ENCODE assay signal across 8 cellular contexts in the genomic region with DNA sequence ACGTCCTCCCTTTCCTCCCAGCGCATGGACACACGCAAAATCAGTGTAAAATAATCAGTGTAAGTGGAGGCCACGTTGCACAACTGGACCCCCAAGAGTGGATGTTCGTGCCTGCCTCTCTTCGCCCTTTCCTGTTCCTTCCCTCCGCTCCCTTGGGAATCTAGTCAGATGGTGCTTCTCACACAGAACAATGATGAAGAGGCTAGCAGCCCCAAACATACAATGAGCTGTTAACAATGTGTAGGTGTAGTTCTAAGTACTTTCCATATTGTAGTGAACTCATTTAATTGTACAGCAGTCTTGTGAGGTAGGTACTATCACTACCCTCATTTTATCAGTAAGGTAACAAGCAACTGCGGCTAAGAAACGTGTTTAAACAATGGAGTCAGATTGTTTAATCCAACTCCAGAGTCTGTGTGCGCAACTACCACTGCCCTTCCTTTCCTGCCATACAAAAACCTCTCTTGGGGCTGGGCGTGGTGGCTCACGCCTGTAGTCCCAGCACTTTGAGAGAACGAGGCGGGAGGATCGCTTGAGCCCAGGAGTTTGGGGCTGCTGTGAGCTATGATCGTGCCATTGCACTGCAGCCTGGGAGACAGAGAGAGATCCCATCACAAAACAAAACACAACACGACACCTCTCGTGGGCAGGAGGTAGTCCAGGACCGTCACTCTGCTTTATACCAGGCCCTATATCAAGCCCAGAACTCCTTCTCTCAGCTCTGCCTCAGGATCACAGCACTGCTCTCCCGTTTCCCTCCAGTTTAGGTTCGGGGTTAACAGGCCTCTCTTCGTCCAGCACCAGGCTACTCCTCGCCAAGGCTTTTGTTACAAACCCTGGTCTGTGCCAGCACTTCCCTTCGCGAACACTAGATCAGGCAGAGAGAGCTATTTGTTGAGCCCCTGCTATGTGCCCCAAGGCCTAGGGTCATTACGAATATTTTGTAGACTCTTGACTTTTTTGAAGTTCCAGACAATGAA. TPM values are rescaled to one million over a fixed set of nuclear protein-coding genes. Genes with fewer than 3 reads are reported as not detected.
A peak's percentile ranks its signal among the peaks of the same experiment; 100 is the strongest.
DNase-seq lines count a peak whose midpoint lies in the region; ATAC-seq, FAIRE-seq and TF ChIP-seq lines count a peak whose summit lies in the region.

No MANE protein-coding gene starts in this region.

- peaks cover 3% of the 10 kb centered on the region for H3K9me1 ChIP-seq in keratinocyte (ENCODE audit: control insufficient read depth, extremely low read depth, insufficient read depth, low read length)

- in situ Hi-C loops in brain microvascular endothelial cell (cut with HindIII; ENCODE audit: low pct_ligation_motif_present, low sequenced_read_pairs) = no loop called here

- H3K4me1 ChIP-seq in keratinocyte (ENCODE audit: control insufficient read depth, extremely low read depth, insufficient read depth, low read length) = peaks cover 13% of the 10 kb centered on the region

- no peaks in the 10 kb centered on the region for H3K9me3 Mint-ChIP-seq in stimulated activated naive B cell treated with anti-CD40 and anti-IgM and Interleukin-4, amounts not matched to agents 10 μg/mL and 1 μg/mL and 100 μg/mL, for 72 hours

- H3K9me3 ChIP-seq in keratinocyte (ENCODE audit: control insufficient read depth, low read depth, low read length) = no peaks in the 10 kb centered on the region

- H3K4me2 ChIP-seq in keratinocyte (ENCODE audit: control insufficient read depth, extremely low read depth, insufficient read depth, low read depth, low read length) = peak overlapping the region; percentile 98

- peak overlapping the region; percentile 40 for H2AFZ ChIP-seq in keratinocyte (ENCODE audit: control insufficient read depth, low read length)

- H3K79me2 ChIP-seq in keratinocyte (ENCODE audit: control insufficient read depth, insufficient read depth, low read length) = peaks cover 25% of the 10 kb centered on the region

- TF ChIP-seq CTCF in NB4 (IDR thresholded peaks at IDR 0.05; ENCODE audit: low read depth, low read length) (no peak), brain microvascular endothelial cell (IDR thresholded peaks at IDR 0.05; ENCODE audit: low read depth, low read length, missing control alignments) (no peak), keratinocyte (optimal IDR thresholded peaks at IDR 0.05 in 1 of 3, IDR thresholded peaks at IDR 0.05 in 1 of 3, conservative IDR thresholded peaks at IDR 0.05 in 1 of 3; ENCODE audit: extremely low read depth in 1 of 3, insufficient read depth in 2 of 3, low read length in 3 of 3) (no peak)

- peak; percentile 77 for DNase-seq in Daoy (ENCODE audit: low read depth)
- peak; percentile 70 for DNase-seq in NB4 (ENCODE audit: low read depth)
- DNase-seq in brain microvascular endothelial cell = peak; percentile 45
- no peak for DNase-seq in keratinocyte (ENCODE audit: low read depth, low spot score)
- no peak for DNase-seq in stimulated activated naive B cell treated with anti-CD40 and anti-IgM and Interleukin-4, amounts not matched to agents 10 μg/mL and 1 μg/mL and 100 μg/mL, for 72 hours
- DNase-seq in stimulated activated CD8-positive, alpha-beta memory T cell treated with anti-CD3 and anti-CD28 coated beads, Interleukin-4, amount 100 ng/mL, for 48 hours = no peak
- no peak for DNase-seq in stimulated activated CD4-positive, alpha-beta T cell treated with anti-CD3 and anti-CD28 coated beads, Interleukin-2, amount 100 ng/mL, for 48 hours

- H3K36me3 Mint-ChIP-seq in stimulated activated naive B cell treated with anti-CD40 and anti-IgM and Interleukin-4, amounts not matched to agents 10 μg/mL and 1 μg/mL and 100 μg/mL, for 72 hours = peaks cover 2 to 4% of the 10 kb centered on the region in 2 donors

- peaks cover 4 to 7% of the 10 kb centered on the region in 2 donors for H3K4me1 Mint-ChIP-seq in stimulated activated naive B cell treated with anti-CD40 and anti-IgM and Interleukin-4, amounts not matched to agents 10 μg/mL and 1 μg/mL and 100 μg/mL, for 72 hours

- peaks cover 20 to 40% of the 10 kb centered on the region in 2 donors for H3K27me3 Mint-ChIP-seq in stimulated activated naive B cell treated with anti-CD40 and anti-IgM and Interleukin-4, amounts not matched to agents 10 μg/mL and 1 μg/mL and 100 μg/mL, for 72 hours

- peak overlapping the region; percentile 81 for H3K9ac ChIP-seq in keratinocyte (ENCODE audit: control insufficient read depth, extremely low read depth, insufficient read depth, low read length)

- no peaks in the 10 kb centered on the region for H4K20me1 ChIP-seq in keratinocyte (ENCODE audit: control insufficient read depth, extremely low read depth, insufficient read depth, low read length)

- no peak for ATAC-seq in stimulated activated naive B cell treated with anti-CD40 and anti-IgM and Interleukin-4, amounts not matched to agents 10 μg/mL and 1 μg/mL and 100 μg/mL, for 72 hours (replicated peaks)
- no peak for ATAC-seq in GM19463 (IDR thresholded peaks at IDR 0.05; ENCODE audit: unreplicated experiment)

- H3K27ac Mint-ChIP-seq in stimulated activated naive B cell treated with anti-CD40 and anti-IgM and Interleukin-4, amounts not matched to agents 10 μg/mL and 1 μg/mL and 100 μg/mL, for 72 hours = peak overlapping the region; percentile 89

- TF ChIP-seq POLR2A in NB4 (IDR thresholded peaks at IDR 0.05; ENCODE audit: extremely low read depth, insufficient read length) = no peak

- dilution Hi-C loops in keratinocyte (cut with MboI; ENCODE audit: extremely low pct_ligation_motif_present, low sequenced_read_pairs) = no loop called here

- H3K4me3 Mint-ChIP-seq in stimulated activated naive B cell treated with anti-CD40 and anti-IgM and Interleukin-4, amounts not matched to agents 10 μg/mL and 1 μg/mL and 100 μg/mL, for 72 hours = peak overlapping the region; percentile 87 to 89

- H3K4me3 ChIP-seq in NB4 (ENCODE audit: low read depth, low read length) (peak overlapping the region; percentile 70), brain microvascular endothelial cell (ENCODE audit: low read depth, low read length) (peak overlapping the region; percentile 83), keratinocyte (ENCODE audit: control insufficient read depth in 2 of 3, extremely low read depth in 1 of 3, insufficient read depth in 2 of 3, low read depth in 1 of 3, low read length in 3 of 3) (peak overlapping the region; percentile 71 to 84 (median 72))

- no peak for FAIRE-seq in keratinocyte (lab: Jason Lieb, UNC)

- H3K36me3 ChIP-seq in brain microvascular endothelial cell (replicated peaks) (no peaks in the 10 kb centered on the region), keratinocyte (ENCODE audit: control insufficient read depth in 2 of 2, extremely low read depth in 1 of 2, insufficient read depth in 2 of 2, low read length in 2 of 2) (no peaks in the 10 kb centered on the region)

- H3K27ac ChIP-seq in brain microvascular endothelial cell (peak overlapping the region; percentile 78), keratinocyte (ENCODE audit: control insufficient read depth, insufficient read depth, low read length) (peak overlapping the region; percentile 91)

- no peaks in the 10 kb centered on the region for H3K27me3 ChIP-seq in brain microvascular endothelial cell (replicated peaks)
- no peaks in the 10 kb centered on the region for H3K27me3 ChIP-seq in keratinocyte (ENCODE audit: control insufficient read depth, extremely low read depth, insufficient read depth, low read length)

RNA-seq across cellular contexts. Expression of a gene that starts 1.1 kb away (rescaled TPM):
- total RNA-seq in Daoy (2014; rRNA removed; shearing (Covaris generic)) = 68.6 and 85.4 TPM in 2 replicates
- polyA plus RNA-seq in keratinocyte = 72.6 to 173 TPM (median 92.2 TPM) in 3 replicates
- 91.6 TPM for polyA plus RNA-seq in keratinocyte (2011; ENCODE audit: low read depth)
- polyA plus RNA-seq in keratinocyte (2011; cell fraction: cytosol; rRNA removed) = 74.2 and 99.6 TPM in 2 replicates
- 210 and 211 TPM in 2 replicates for polyA plus RNA-seq in keratinocyte (2011; cell fraction: nucleus; rRNA removed)
- polyA plus RNA-seq in keratinocyte (2012; ENCODE audit: low replicate concordance) = 138 and 144 TPM in 2 replicates
- 88.1 to 215 TPM (median 145 TPM) in 3 replicates for polyA minus RNA-seq in keratinocyte
- polyA minus RNA-seq in keratinocyte (2011; cell fraction: cytosol; rRNA and poly(A)+ RNA removed) = 229 TPM
- polyA minus RNA-seq in keratinocyte (2011; cell fraction: nucleus; rRNA and poly(A)+ RNA removed) = 179 and 344 TPM in 2 replicates

Comparison
In these comparisons a context has a peak if more than half of its experiments do, and no peak if none do; other contexts are left out.
1. DNase-seq: peak in Daoy (single experiment), NB4 (single experiment) and brain microvascular endothelial cell (single experiment); none in keratinocyte (single experiment), stimulated activated naive B cell treated with anti-CD40 and anti-IgM and Interleukin-4, amounts not matched to agents 10 μg/mL and 1 μg/mL and 100 μg/mL, for 72 hours (single experiment), stimulated activated CD8-positive, alpha-beta memory T cell treated with anti-CD3 and anti-CD28 coated beads, Interleukin-4, amount 100 ng/mL, for 48 hours (single experiment) and stimulated activated CD4-positive, alpha-beta T cell treated with anti-CD3 and anti-CD28 coated beads, Interleukin-2, amount 100 ng/mL, for 48 hours (0 of 2).
2. Peak in every context shown above with its lines, with median percentiles within 50 percentile points of each other: H3K4me3 ChIP-seq.